In genomic region chr13:48178126-48178525, GRCh38 we compare ENCODE assay signal across 24 cellular contexts. TPM values are rescaled to one million over a fixed set of nuclear protein-coding genes. Genes with fewer than 3 reads are reported as not detected.
A peak's percentile ranks its signal among the peaks of the same experiment; 100 is the strongest.
DNase-seq lines count a peak whose midpoint lies in the region; TF ChIP-seq lines count a peak whose summit lies in the region.
"Had no signal": no experiment of that assay in that cellular context is flagged by ENCODE, and none has a peak within 500 bp of the region (broad histone marks: within the 10 kb centered on the region; RNA-seq: fewer than 3 reads in every experiment).

No MANE protein-coding gene starts in this region.

- CTCF ChIA-PET in activated CD4-positive, alpha-beta T cell treated with anti-CD3 and anti-CD28 coated beads, Interleukin-2, amount 10 ng/mL, durations not matched to agents 7 days and 5 days (lab: Charles Lee), result interaction anchor here (0.6 to 1.4 kb wide), 5 partner anchors 9 to 48 kb away, joined by 3 to 5 read pairs (median 4); no protein-coding TSS in a partner anchor

- peaks cover 2% of the 10 kb centered on the region for H3K9me3 Mint-ChIP-seq in activated CD4-positive, alpha-beta T cell treated with anti-CD3 and anti-CD28 coated beads, Interleukin-2, amount 10 ng/mL, durations not matched to agents 7 days and 5 days
- H3K9me3 Mint-ChIP-seq: CD8-positive, alpha-beta memory T cell had no signal

- POLR2A ChIA-PET in activated CD4-positive, alpha-beta T cell treated with anti-CD3 and anti-CD28 coated beads, Interleukin-2, amount 10 ng/mL, durations not matched to agents 7 days and 5 days (lab: Charles Lee), result no interaction called here

- in situ Hi-C loops in ACHN (cut with HindIII; ENCODE audit: low pct_ligation_motif_present, low pct_unique_long_range_greater_than_20kb, low sequenced_read_pairs), result no loop called here

- H3K4me3 ChIP-seq in cardiac fibroblast (replicated peaks in 1 of 2; ENCODE audit: low read depth in 2 of 2, low read length in 2 of 2) (no peak overlapping the region), fibroblast of pulmonary artery (replicated peaks; ENCODE audit: low read depth, low read length) (no peak overlapping the region), foreskin fibroblast (ENCODE audit: low read depth in 1 of 2, low read length in 2 of 2) (no peak overlapping the region)
- H3K4me3 ChIP-seq: BLaER1, GM12878 had no signal

- no peak overlapping the region for H3K4me3 Mint-ChIP-seq in activated CD4-positive, alpha-beta T cell treated with anti-CD3 and anti-CD28 coated beads, Interleukin-2, amount 10 ng/mL, durations not matched to agents 7 days and 5 days
- H3K4me3 Mint-ChIP-seq: CD14-positive monocyte; CD4-positive, alpha-beta memory T cell; CD4-positive, CD25-positive, alpha-beta regulatory T cell; CD8-positive, alpha-beta memory T cell had no signal

- peaks cover 10% of the 10 kb centered on the region for H3K4me1 Mint-ChIP-seq in activated CD4-positive, alpha-beta T cell treated with anti-CD3 and anti-CD28 coated beads, Interleukin-2, amount 10 ng/mL, durations not matched to agents 7 days and 5 days

- peaks cover 5% of the 10 kb centered on the region for H3K36me3 Mint-ChIP-seq in activated CD4-positive, alpha-beta T cell treated with anti-CD3 and anti-CD28 coated beads, Interleukin-2, amount 10 ng/mL, durations not matched to agents 7 days and 5 days (ENCODE audit: low read depth)
- H3K36me3 Mint-ChIP-seq: CD14-positive monocyte; CD4-positive, alpha-beta memory T cell had no signal

- H3K27ac Mint-ChIP-seq in activated CD4-positive, alpha-beta T cell treated with anti-CD3 and anti-CD28 coated beads, Interleukin-2, amount 10 ng/mL, durations not matched to agents 7 days and 5 days, result no peak overlapping the region
- H3K27ac Mint-ChIP-seq: CD4-positive, CD25-positive, alpha-beta regulatory T cell; CD8-positive, alpha-beta memory T cell had no signal

- peak; percentile 17 to 22 for DNase-seq in cardiac fibroblast (ENCODE audit: low read depth in 2 of 2)
- DNase-seq in dermis microvascular lymphatic vessel endothelial cell (ENCODE audit: low read depth in 2 of 2), result peak; percentile 43 to 46
- peak; percentile 28 for DNase-seq in fibroblast of pulmonary artery (ENCODE audit: low read depth)
- peak; percentile 3 to 72 for DNase-seq in lung microvascular endothelial cell (ENCODE audit: low read depth in 2 of 2)
- no peak for DNase-seq in activated CD4-positive, alpha-beta T cell treated with anti-CD3 and anti-CD28 coated beads, Interleukin-2, amount 10 ng/mL, durations not matched to agents 7 days and 5 days
- no peak for DNase-seq in foreskin fibroblast
- no peak for DNase-seq in ACHN
- DNase-seq in RKO (ENCODE audit: low spot score), result no peak
- DNase-seq: 8988T; BE2C; CD4-positive, alpha-beta memory T cell; CD4-positive, CD25-positive, alpha-beta regulatory T cell; CD8-positive, alpha-beta memory T cell; COR-L47; DMS 273 treated with DMSO at 0.1 percent for 48 hours; DMS153; DMS53; DMS79; DND-41; EL; GDM1 had no signal

- peaks cover 2% of the 10 kb centered on the region for H3K27me3 Mint-ChIP-seq in activated CD4-positive, alpha-beta T cell treated with anti-CD3 and anti-CD28 coated beads, Interleukin-2, amount 10 ng/mL, durations not matched to agents 7 days and 5 days
- H3K27me3 Mint-ChIP-seq: CD4-positive, alpha-beta memory T cell; CD4-positive, CD25-positive, alpha-beta regulatory T cell had no signal

- TF ChIP-seq CTCF in cardiac fibroblast (IDR thresholded peaks at IDR 0.05; ENCODE audit: low read depth, low read length) (no peak), fibroblast of pulmonary artery (IDR thresholded peaks at IDR 0.05; ENCODE audit: low read length, missing control alignments) (no peak), foreskin fibroblast (IDR thresholded peaks at IDR 0.05; ENCODE audit: low read depth, low read length) (no peak)

RNA-seq across cellular contexts. Expression of gene ITM2B, which starts 54.9 kb away (rescaled TPM):
- total RNA-seq in dermis microvascular lymphatic vessel endothelial cell (228 and 495 TPM in 2 replicates), lung microvascular endothelial cell (217 and 400 TPM in 2 replicates)
- 100 to 1,000 TPM; 259 to 317 TPM for total RNA-seq in activated CD4-positive, alpha-beta T cell treated with anti-CD3 and anti-CD28 coated beads, Interleukin-2, amount 10 ng/mL, durations not matched to agents 7 days and 5 days

Comparison
In these comparisons a context has a peak if more than half of its experiments do, and no peak if none do; other contexts are left out.
1. DNase-seq: peak in cardiac fibroblast (2 of 2), dermis microvascular lymphatic vessel endothelial cell (2 of 2), fibroblast of pulmonary artery (single experiment) and lung microvascular endothelial cell (2 of 2); none in activated CD4-positive, alpha-beta T cell treated with anti-CD3 and anti-CD28 coated beads, Interleukin-2, amount 10 ng/mL, durations not matched to agents 7 days and 5 days (single experiment), foreskin fibroblast (0 of 2), ACHN (single experiment) and RKO (single experiment).